In genomic region chr1:103275725-103276124, GRCh38 we compare ENCODE assay signal across 15 cellular contexts.
"Had no signal": no experiment of that assay in that cellular context is flagged by ENCODE, and none has a peak within 500 bp of the region (broad histone marks: within the 10 kb centered on the region; RNA-seq: fewer than 3 reads in every experiment).

No MANE protein-coding gene starts in this region.

- H3K4me3 ChIP-seq: dorsolateral prefrontal cortex, prostate gland, smooth muscle cell had no signal

- H3K4me2 ChIP-seq: smooth muscle cell had no signal

- H3K4me1 ChIP-seq: prostate gland had no signal

- H3K27ac ChIP-seq: dorsolateral prefrontal cortex, prostate gland had no signal

- H3K27me3 ChIP-seq: dorsolateral prefrontal cortex had no signal

- H3K36me3 ChIP-seq: prostate gland had no signal

- DNase-seq: activated CD4-positive, alpha-beta T cell treated with anti-CD3 and anti-CD28 coated beads, Interleukin-2, amount 50 U/mL, for 4 hours; activated CD4-positive, CD25-positive, alpha-beta regulatory T cell treated with anti-CD3 and anti-CD28 coated beads, Interleukin-2, amount 50 U/mL, for 72 hours; activated naive CD4-positive, alpha-beta T cell treated with anti-CD3 and anti-CD28 coated beads, Interleukin-2, amount 10 ng/mL, durations not matched to agents 7 days and 5 days; dorsolateral prefrontal cortex; erythroblast; glutamatergic neuron; hypothalamus; mesendoderm; right cardiac atrium; stimulated activated naive CD8-positive, alpha-beta T cell treated with anti-CD3 and anti-CD28 coated beads, Interleukin-15, Interleukin-2, amounts not matched to agents 100 U/mL and 50 U/mL, for 24 hours; T1000; trophoblast cell had no signal

- ATAC-seq: activated T-helper 17 cell treated with anti-CD3 and anti-CD28 coated beads, Interleukin-2, amount 50 U/mL, for 72 hours; right cardiac atrium; stimulated activated naive CD8-positive, alpha-beta T cell treated with anti-CD3 and anti-CD28 coated beads, Interleukin-15, Interleukin-2, amounts not matched to agents 100 U/mL and 50 U/mL, for 24 hours had no signal

- H3K9me3 ChIP-seq: prostate gland had no signal
